ENCODE assay signal across 24 cellular contexts in the genomic region with DNA sequence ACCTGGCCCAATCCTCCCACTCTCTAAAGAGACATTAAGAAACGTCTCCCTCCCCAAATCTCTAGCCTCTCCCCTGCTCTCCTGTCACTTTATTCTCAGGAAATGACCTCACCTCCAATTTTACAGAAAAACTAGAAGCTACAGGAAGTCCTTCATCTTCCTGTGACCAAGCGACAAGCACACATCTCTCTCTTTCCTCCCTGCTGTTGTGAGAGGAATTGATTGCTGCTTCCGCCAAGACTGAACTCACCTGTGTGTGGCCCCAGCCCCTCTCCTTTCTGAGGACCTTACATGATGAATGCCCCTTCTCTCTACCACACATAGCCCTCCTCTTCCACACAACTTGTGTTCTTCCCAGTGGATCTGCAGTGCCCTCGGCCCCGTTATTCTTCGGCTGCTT. TPM values are rescaled to one million over a fixed set of nuclear protein-coding genes. Genes with fewer than 3 reads are reported as not detected.
DNase-seq lines count a peak whose midpoint lies in the region; ATAC-seq, FAIRE-seq and TF ChIP-seq lines count a peak whose summit lies in the region.
"Had no signal": no experiment of that assay in that cellular context is flagged by ENCODE, and none has a peak within 500 bp of the region (broad histone marks: within the 10 kb centered on the region; RNA-seq: fewer than 3 reads in every experiment).

No MANE protein-coding gene starts in this region.

- TF ChIP-seq RAD21 in K562 (CRISPR knock-in tag; conservative IDR thresholded peaks at IDR 0.05 in 1 of 2, IDR thresholded peaks at IDR 0.05 in 1 of 2) = no peak

- H3K4me1 ChIP-seq in K562 (replicated peaks in 1 of 2; ENCODE audit: control insufficient read depth in 2 of 2, insufficient read depth in 2 of 2, low read length in 2 of 2) = peaks cover 2 to 14% of the 10 kb centered on the region in 2 experiments; a peak in 2 of 5 replicates
- H3K4me1 ChIP-seq: Caco-2, pancreas, uterus had no signal

- in situ Hi-C loops in K562 (cut with MboI) = no loop called here

- peaks cover 23% of the 10 kb centered on the region for H3K9me3 Mint-ChIP-seq in activated naive CD4-positive, alpha-beta T cell treated with anti-CD3 and anti-CD28 coated beads for 36 hours
- peaks cover 65% of the 10 kb centered on the region for H3K9me3 Mint-ChIP-seq in T-helper 1 cell treated with Interleukin-12 subunit alpha and Interleukin-12 subunit beta and Interleukin-4 antibody, amounts not matched to agents 30 μg/mL and 1 μg/mL, for 36 hours
- H3K9me3 Mint-ChIP-seq in stimulated activated naive CD8-positive, alpha-beta T cell treated with anti-CD3 and anti-CD28 coated beads, Interleukin-15, amount 100 ng/mL, for 72 hours = peaks cover 42 to 59% of the 10 kb centered on the region in 2 donors

- intact Hi-C loops in activated naive CD4-positive, alpha-beta T cell treated with anti-CD3 and anti-CD28 coated beads for 36 hours (cut with micrococcal nuclease) = loop anchor here (1.0 kb wide), 3 partner anchors 39 to 169 kb away; no protein-coding TSS in a partner anchor
- intact Hi-C loops in K562 (cut with micrococcal nuclease) = no loop called here

- peaks cover 2% of the 10 kb centered on the region for H3K27me3 Mint-ChIP-seq in activated naive CD4-positive, alpha-beta T cell treated with anti-CD3 and anti-CD28 coated beads for 36 hours (ENCODE audit: low read depth)
- no peaks in the 10 kb centered on the region for H3K27me3 Mint-ChIP-seq in T-helper 1 cell treated with Interleukin-12 subunit alpha and Interleukin-12 subunit beta and Interleukin-4 antibody, amounts not matched to agents 30 μg/mL and 1 μg/mL, for 36 hours (ENCODE audit: low read depth)
- no peaks in the 10 kb centered on the region for H3K27me3 Mint-ChIP-seq in stimulated activated naive CD8-positive, alpha-beta T cell treated with anti-CD3 and anti-CD28 coated beads, Interleukin-15, amount 100 ng/mL, for 72 hours

- BruUV-seq in K562 (replicated peaks; lab: Mats Ljungman, UMichigan) = no TSS peak

- H3K4me3 Mint-ChIP-seq in activated naive CD4-positive, alpha-beta T cell treated with anti-CD3 and anti-CD28 coated beads for 36 hours = peak overlapping the region; percentile 41
- H3K4me3 Mint-ChIP-seq in T-helper 1 cell treated with Interleukin-12 subunit alpha and Interleukin-12 subunit beta and Interleukin-4 antibody, amounts not matched to agents 30 μg/mL and 1 μg/mL, for 36 hours = peak overlapping the region; percentile 40
- peak overlapping the region; percentile 59 to 63 for H3K4me3 Mint-ChIP-seq in stimulated activated naive CD8-positive, alpha-beta T cell treated with anti-CD3 and anti-CD28 coated beads, Interleukin-15, amount 100 ng/mL, for 72 hours

- POLR2A ChIA-PET in K562 (lab: Yijun Ruan, JAX) (interaction anchor here (0.6 kb wide), 1 partner anchor 209 kb away, joined by 3 read pairs; no protein-coding TSS in a partner anchor), GM10248 (lab: Yijun Ruan, JAX) (no interaction called here)

- no peak for FAIRE-seq in K562 (lab: Jason Lieb, UNC)
- FAIRE-seq: islet of Langerhans, pancreas had no signal

- CTCF ChIA-PET in activated naive CD4-positive, alpha-beta T cell treated with anti-CD3 and anti-CD28 coated beads for 36 hours (lab: Charles Lee) = interaction anchor here (0.9 to 1.4 kb wide), 3 partner anchors 18 to 26 kb away, joined by 3 read pairs; no protein-coding TSS in a partner anchor
- CTCF ChIA-PET in K562 (lab: Yijun Ruan, JAX; ENCODE audit: low intra/inter-chr PET ratio) = no interaction called here
- CTCF ChIA-PET in GM10248 (lab: Yijun Ruan, JAX) = no interaction called here

- TF ChIP-seq CTCF in K562 (IDR thresholded peaks at IDR 0.05 in 2 of 3, conservative IDR thresholded peaks at IDR 0.05 in 1 of 3; ENCODE audit: insufficient read depth in 2 of 3, low read depth in 1 of 3, low read length in 3 of 3) (no peak), GM10248 (IDR thresholded peaks at IDR 0.05; ENCODE audit: control extremely low read depth, extremely low read depth, low read depth, missing control alignments) (no peak)

- H2AFZ ChIP-seq in K562 (ENCODE audit: low read depth, low read length) = peak overlapping the region; percentile 59; the same call in 1 of the 2 replicates

- peak overlapping the region; percentile 95 for H3K27ac Mint-ChIP-seq in activated naive CD4-positive, alpha-beta T cell treated with anti-CD3 and anti-CD28 coated beads for 36 hours
- H3K27ac Mint-ChIP-seq in T-helper 1 cell treated with Interleukin-12 subunit alpha and Interleukin-12 subunit beta and Interleukin-4 antibody, amounts not matched to agents 30 μg/mL and 1 μg/mL, for 36 hours = peak overlapping the region; percentile 93
- peak overlapping the region; percentile 86 to 92 for H3K27ac Mint-ChIP-seq in stimulated activated naive CD8-positive, alpha-beta T cell treated with anti-CD3 and anti-CD28 coated beads, Interleukin-15, amount 100 ng/mL, for 72 hours

- no peak overlapping the region for H3K27ac ChIP-seq in K562 (ENCODE audit: extremely low read depth, low read depth, low read length)
- H3K27ac ChIP-seq: HL-60, pancreas, uterus had no signal

- TF ChIP-seq POLR2A in K562 (conservative IDR thresholded peaks at IDR 0.05) = no peak

- no peak; the same call in 2 of the 3 replicates for ATAC-seq in K562
- peak; percentile 43 for ATAC-seq in stimulated activated naive CD8-positive, alpha-beta T cell treated with anti-CD3 and anti-CD28 coated beads, Interleukin-15, amount 100 ng/mL, for 72 hours
- ATAC-seq: pancreas had no signal

- H3K4me1 Mint-ChIP-seq in activated naive CD4-positive, alpha-beta T cell treated with anti-CD3 and anti-CD28 coated beads for 36 hours (ENCODE audit: low read depth) = peaks cover 33% of the 10 kb centered on the region
- H3K4me1 Mint-ChIP-seq in T-helper 1 cell treated with Interleukin-12 subunit alpha and Interleukin-12 subunit beta and Interleukin-4 antibody, amounts not matched to agents 30 μg/mL and 1 μg/mL, for 36 hours (ENCODE audit: low read depth) = peaks cover 37% of the 10 kb centered on the region
- peaks cover 23% of the 10 kb centered on the region for H3K4me1 Mint-ChIP-seq in stimulated activated naive CD8-positive, alpha-beta T cell treated with anti-CD3 and anti-CD28 coated beads, Interleukin-15, amount 100 ng/mL, for 72 hours

- no peak for TF ChIP-seq EP300 in K562 (IDR thresholded peaks at IDR 0.05; ENCODE audit: low read length)

- H3K79me2 ChIP-seq in K562 (ENCODE audit: control insufficient read depth, insufficient read depth, low read length) = no peaks in the 10 kb centered on the region

- DNase-seq in activated naive CD4-positive, alpha-beta T cell treated with anti-CD3 and anti-CD28 coated beads for 36 hours = peak; percentile 60
- no peak for DNase-seq in activated naive CD4-positive, alpha-beta T cell treated with anti-CD3 and anti-CD28 coated beads, Interleukin-2, amount 50 U/mL, for 16 hours
- DNase-seq in K562 (ENCODE audit: extremely low read depth in 1 of 4, low spot score in 3 of 4) (no peak), amygdala (lab: John Stamatoyannopoulos, UW) (no peak), NCI-H1105 (lab: John Stamatoyannopoulos, UW) (no peak), GM10248 (ENCODE audit: extremely low spot score) (no peak)
- DNase-seq in stimulated activated naive CD8-positive, alpha-beta T cell treated with anti-CD3 and anti-CD28 coated beads, Interleukin-15, amount 100 ng/mL, for 72 hours = peak in 1 of 2 donors; percentile 33
- DNase-seq: anterior cingulate cortex; Caco-2; cerebellar nuclear complex; effector memory CD4-positive, alpha-beta T cell; KG1; NCI-H1048; NCI-H526; pancreas; SIG-M5; stimulated activated CD4-positive, alpha-beta T cell treated with anti-CD3 and anti-CD28 coated beads, Interleukin-2, amount 100 ng/mL, for 24 hours; uterus had no signal

- H3K4me3 ChIP-seq in K562 = no peak overlapping the region
- H3K4me3 ChIP-seq: lung, pancreas, uterus had no signal

- no peaks in the 10 kb centered on the region for H3K9me3 ChIP-seq in K562 (replicated peaks; ENCODE audit: control insufficient read depth, insufficient read depth, low read depth, low read length)
- H3K9me3 ChIP-seq: Caco-2, pancreas, uterus had no signal

- H3K36me3 Mint-ChIP-seq in activated naive CD4-positive, alpha-beta T cell treated with anti-CD3 and anti-CD28 coated beads for 36 hours (ENCODE audit: low read depth) = peaks cover 13% of the 10 kb centered on the region
- peaks cover 40% of the 10 kb centered on the region for H3K36me3 Mint-ChIP-seq in T-helper 1 cell treated with Interleukin-12 subunit alpha and Interleukin-12 subunit beta and Interleukin-4 antibody, amounts not matched to agents 30 μg/mL and 1 μg/mL, for 36 hours (ENCODE audit: low read depth)

- H4K20me1 ChIP-seq in K562 (replicated peaks; ENCODE audit: control insufficient read depth, insufficient read depth, low read length) = no peaks in the 10 kb centered on the region; the same call in 1 of the 2 replicates

- H3K27me3 ChIP-seq in K562 (ENCODE audit: control insufficient read depth in 2 of 2, insufficient read depth in 2 of 2, low read length in 2 of 2) = peaks cover 0 to 7% of the 10 kb centered on the region in 2 experiments; a peak in 3 of 5 replicates
- H3K27me3 ChIP-seq: pancreas, uterus had no signal

- no peak overlapping the region for H3K9ac ChIP-seq in K562 (ENCODE audit: insufficient read depth in 1 of 2, low read depth in 2 of 2, low read length in 2 of 2)

- no peak overlapping the region for H3K4me2 ChIP-seq in K562 (ENCODE audit: insufficient read depth, low read length)

- no peaks in the 10 kb centered on the region for H3K9me1 ChIP-seq in K562 (ENCODE audit: control insufficient read depth, insufficient read depth, low read length)

- 27% methylated on average over 6 of the region's 6 CpGs for WGBS in K562 (ENCODE audit: insufficient coverage, low coverage, missing lambda C conversion rate)

- no peaks in the 10 kb centered on the region for H3K36me3 ChIP-seq in K562 (ENCODE audit: control insufficient read depth, insufficient read depth, low read length)
- H3K36me3 ChIP-seq: pancreas, uterus had no signal

RNA-seq across cellular contexts. Expression of a gene that starts 18.2 kb away (rescaled TPM):
- total RNA-seq in activated naive CD4-positive, alpha-beta T cell treated with anti-CD3 and anti-CD28 coated beads for 36 hours = not detected
- not detected in 2 replicates for total RNA-seq in K562 (2011; cell fraction: chromatin; rRNA removed; ENCODE audit: low replicate concordance)
- not detected in 2 replicates for total RNA-seq in K562 (2011; cell fraction: nucleolus; rRNA removed)
- total RNA-seq in K562 (2011; cell fraction: nucleoplasm; rRNA removed) = not detected in 2 replicates
- total RNA-seq in K562 (2014; rRNA removed) (0.04 TPM in 1 of 2 replicates, not detected in the other), K562 (2014; rRNA removed; fragmentation: Illumina TruSeq; extraction: Trizol) (not detected in 2 replicates), K562 (2015; rRNA removed; fragmentation: Illumina TruSeq; extraction: Trizol) (not detected in 2 replicates), K562 (2021) (not detected in 2 replicates)
- polyA plus RNA-seq in K562 (2011; rRNA removed) (not detected in 2 replicates), K562 (2014; fragmentation: Illumina TruSeq; extraction: Trizol) (not detected in 2 replicates), K562 (2014; fragmentation: Nextera tagmentation; extraction: Ambion mirVana) (not detected), K562 (2014; rRNA removed) (not detected in 2 replicates)
- not detected in 2 replicates for polyA plus RNA-seq in K562 (2011; cell fraction: cytosol; rRNA removed)
- polyA plus RNA-seq in K562 (2011; cell fraction: nucleus; rRNA removed) = not detected in 2 replicates
- not detected in 2 replicates for polyA plus RNA-seq in K562 (2012)
- not detected in 2 replicates for polyA minus RNA-seq in K562 (2011; rRNA and poly(A)+ RNA removed)
- polyA minus RNA-seq in K562 (2011; cell fraction: cytosol; rRNA and poly(A)+ RNA removed) = not detected in 2 replicates
- polyA minus RNA-seq in K562 (2011; cell fraction: nucleus; rRNA and poly(A)+ RNA removed) = not detected in 2 replicates
- total RNA-seq: Caco-2, lung, myocyte, pancreas, subcutaneous adipose tissue, uterus had no signal
- polyA plus RNA-seq: lung, pancreas had no signal

RNA-seq across cellular contexts. Expression of a gene that starts 44.5 kb away (rescaled TPM):
- under 1 TPM in 1 of 2 experiments, not detected in 1; 0.35 TPM for total RNA-seq in activated naive CD4-positive, alpha-beta T cell treated with anti-CD3 and anti-CD28 coated beads for 36 hours
- 49.8 and 107 TPM in 2 replicates for total RNA-seq in K562 (2011; cell fraction: chromatin; rRNA removed; ENCODE audit: low replicate concordance)
- total RNA-seq in K562 (2011; cell fraction: nucleolus; rRNA removed) = 84.0 and 88.4 TPM in 2 replicates
- total RNA-seq in K562 (2011; cell fraction: nucleoplasm; rRNA removed) = 50.5 and 57.9 TPM in 2 replicates
- total RNA-seq in K562 (2014; rRNA removed) (86.9 and 125 TPM in 2 replicates), K562 (2014; rRNA removed; fragmentation: Illumina TruSeq; extraction: Trizol) (32.6 and 32.8 TPM in 2 replicates), K562 (2015; rRNA removed; fragmentation: Illumina TruSeq; extraction: Trizol) (50.8 and 55.3 TPM in 2 replicates), K562 (2021) (215 and 218 TPM in 2 replicates)
- polyA plus RNA-seq in K562 (2011; rRNA removed) (28.9 and 29.6 TPM in 2 replicates), K562 (2014; fragmentation: Illumina TruSeq; extraction: Trizol) (74.6 and 129 TPM in 2 replicates), K562 (2014; fragmentation: Nextera tagmentation; extraction: Ambion mirVana) (10 to 100 TPM in 1 of 2 experiments, 1 to 10 TPM in 1; 8.5 to 11.6 TPM), K562 (2014; rRNA removed) (113 and 118 TPM in 2 replicates)
- polyA plus RNA-seq in K562 (2011; cell fraction: cytosol; rRNA removed) = 29.6 and 67.6 TPM in 2 replicates
- 108 and 210 TPM in 2 replicates for polyA plus RNA-seq in K562 (2011; cell fraction: nucleus; rRNA removed)
- polyA plus RNA-seq in K562 (2012) = 126 and 159 TPM in 2 replicates
- polyA minus RNA-seq in K562 (2011; rRNA and poly(A)+ RNA removed) = 12.2 and 21.4 TPM in 2 replicates
- polyA minus RNA-seq in K562 (2011; cell fraction: cytosol; rRNA and poly(A)+ RNA removed) = 57.2 and 76.2 TPM in 2 replicates
- polyA minus RNA-seq in K562 (2011; cell fraction: nucleus; rRNA and poly(A)+ RNA removed) = 42.5 and 50.0 TPM in 2 replicates
- total RNA-seq: myocyte had no signal

Comparison
In these comparisons a context has a peak if more than half of its experiments do, and no peak if none do; other contexts are left out.
1. RNA of a gene that starts 44.5 kb away (total RNA-seq): 32.6 to 218 TPM in K562; 0.35 TPM in activated naive CD4-positive, alpha-beta T cell treated with anti-CD3 and anti-CD28 coated beads for 36 hours; every median in the first group is over 10 times any median in the second.
2. Peak in every context shown above with its lines, with median percentiles within 50 percentile points of each other: H3K27ac Mint-ChIP-seq and H3K4me3 Mint-ChIP-seq.